In the genomic region with DNA sequence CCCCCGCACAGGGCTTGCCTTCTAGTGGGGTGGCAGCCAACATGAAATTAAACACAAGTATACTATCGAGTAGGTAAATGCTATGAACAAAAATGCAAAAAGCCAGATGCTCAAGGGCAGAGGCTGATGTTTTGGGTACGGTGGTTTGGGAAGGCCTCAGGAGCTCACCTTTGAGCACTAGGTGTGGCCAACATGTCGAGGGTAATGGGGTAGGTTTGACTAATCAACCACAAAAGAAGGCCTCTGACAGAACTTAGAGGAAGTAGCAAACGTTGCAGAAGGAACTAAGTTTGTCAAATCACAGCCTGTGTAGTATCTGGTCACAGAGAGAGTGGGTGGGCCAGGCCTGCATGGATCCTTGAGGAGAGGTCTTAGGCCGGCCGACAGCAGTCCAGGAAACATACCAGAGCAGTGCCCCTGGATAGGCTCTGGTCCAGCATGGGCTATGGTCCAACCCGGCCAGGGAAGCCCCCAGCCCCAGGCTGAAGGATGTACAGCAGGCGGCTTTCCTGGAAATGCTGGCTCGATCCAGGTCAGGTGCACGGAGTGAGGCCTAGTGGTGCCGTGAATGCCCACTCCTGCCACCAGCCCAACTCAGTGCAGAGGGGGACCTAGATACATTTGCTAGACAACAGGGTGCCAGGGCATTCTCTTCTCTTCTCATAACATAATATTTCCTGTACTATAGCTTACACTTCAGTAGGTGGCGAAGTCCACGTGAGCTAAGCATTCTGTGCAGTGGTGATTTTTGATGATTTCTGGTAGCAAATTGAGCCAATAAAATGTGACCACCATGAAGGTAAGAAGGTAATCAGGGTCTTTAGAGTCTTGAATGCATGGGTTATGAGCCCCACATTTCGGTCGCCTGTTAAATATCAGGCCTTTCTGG, we compare ENCODE assay signal across 1 cellular context.
TF ChIP-seq lines count a peak whose summit lies in the region.

No MANE protein-coding gene starts in this region.

TF ChIP-seq in GM23338, 12 proteins besides CTCF, POLR2A, EP300 and RAD21 (continued from another document):
- TF ChIP-seq, protein P1, sequence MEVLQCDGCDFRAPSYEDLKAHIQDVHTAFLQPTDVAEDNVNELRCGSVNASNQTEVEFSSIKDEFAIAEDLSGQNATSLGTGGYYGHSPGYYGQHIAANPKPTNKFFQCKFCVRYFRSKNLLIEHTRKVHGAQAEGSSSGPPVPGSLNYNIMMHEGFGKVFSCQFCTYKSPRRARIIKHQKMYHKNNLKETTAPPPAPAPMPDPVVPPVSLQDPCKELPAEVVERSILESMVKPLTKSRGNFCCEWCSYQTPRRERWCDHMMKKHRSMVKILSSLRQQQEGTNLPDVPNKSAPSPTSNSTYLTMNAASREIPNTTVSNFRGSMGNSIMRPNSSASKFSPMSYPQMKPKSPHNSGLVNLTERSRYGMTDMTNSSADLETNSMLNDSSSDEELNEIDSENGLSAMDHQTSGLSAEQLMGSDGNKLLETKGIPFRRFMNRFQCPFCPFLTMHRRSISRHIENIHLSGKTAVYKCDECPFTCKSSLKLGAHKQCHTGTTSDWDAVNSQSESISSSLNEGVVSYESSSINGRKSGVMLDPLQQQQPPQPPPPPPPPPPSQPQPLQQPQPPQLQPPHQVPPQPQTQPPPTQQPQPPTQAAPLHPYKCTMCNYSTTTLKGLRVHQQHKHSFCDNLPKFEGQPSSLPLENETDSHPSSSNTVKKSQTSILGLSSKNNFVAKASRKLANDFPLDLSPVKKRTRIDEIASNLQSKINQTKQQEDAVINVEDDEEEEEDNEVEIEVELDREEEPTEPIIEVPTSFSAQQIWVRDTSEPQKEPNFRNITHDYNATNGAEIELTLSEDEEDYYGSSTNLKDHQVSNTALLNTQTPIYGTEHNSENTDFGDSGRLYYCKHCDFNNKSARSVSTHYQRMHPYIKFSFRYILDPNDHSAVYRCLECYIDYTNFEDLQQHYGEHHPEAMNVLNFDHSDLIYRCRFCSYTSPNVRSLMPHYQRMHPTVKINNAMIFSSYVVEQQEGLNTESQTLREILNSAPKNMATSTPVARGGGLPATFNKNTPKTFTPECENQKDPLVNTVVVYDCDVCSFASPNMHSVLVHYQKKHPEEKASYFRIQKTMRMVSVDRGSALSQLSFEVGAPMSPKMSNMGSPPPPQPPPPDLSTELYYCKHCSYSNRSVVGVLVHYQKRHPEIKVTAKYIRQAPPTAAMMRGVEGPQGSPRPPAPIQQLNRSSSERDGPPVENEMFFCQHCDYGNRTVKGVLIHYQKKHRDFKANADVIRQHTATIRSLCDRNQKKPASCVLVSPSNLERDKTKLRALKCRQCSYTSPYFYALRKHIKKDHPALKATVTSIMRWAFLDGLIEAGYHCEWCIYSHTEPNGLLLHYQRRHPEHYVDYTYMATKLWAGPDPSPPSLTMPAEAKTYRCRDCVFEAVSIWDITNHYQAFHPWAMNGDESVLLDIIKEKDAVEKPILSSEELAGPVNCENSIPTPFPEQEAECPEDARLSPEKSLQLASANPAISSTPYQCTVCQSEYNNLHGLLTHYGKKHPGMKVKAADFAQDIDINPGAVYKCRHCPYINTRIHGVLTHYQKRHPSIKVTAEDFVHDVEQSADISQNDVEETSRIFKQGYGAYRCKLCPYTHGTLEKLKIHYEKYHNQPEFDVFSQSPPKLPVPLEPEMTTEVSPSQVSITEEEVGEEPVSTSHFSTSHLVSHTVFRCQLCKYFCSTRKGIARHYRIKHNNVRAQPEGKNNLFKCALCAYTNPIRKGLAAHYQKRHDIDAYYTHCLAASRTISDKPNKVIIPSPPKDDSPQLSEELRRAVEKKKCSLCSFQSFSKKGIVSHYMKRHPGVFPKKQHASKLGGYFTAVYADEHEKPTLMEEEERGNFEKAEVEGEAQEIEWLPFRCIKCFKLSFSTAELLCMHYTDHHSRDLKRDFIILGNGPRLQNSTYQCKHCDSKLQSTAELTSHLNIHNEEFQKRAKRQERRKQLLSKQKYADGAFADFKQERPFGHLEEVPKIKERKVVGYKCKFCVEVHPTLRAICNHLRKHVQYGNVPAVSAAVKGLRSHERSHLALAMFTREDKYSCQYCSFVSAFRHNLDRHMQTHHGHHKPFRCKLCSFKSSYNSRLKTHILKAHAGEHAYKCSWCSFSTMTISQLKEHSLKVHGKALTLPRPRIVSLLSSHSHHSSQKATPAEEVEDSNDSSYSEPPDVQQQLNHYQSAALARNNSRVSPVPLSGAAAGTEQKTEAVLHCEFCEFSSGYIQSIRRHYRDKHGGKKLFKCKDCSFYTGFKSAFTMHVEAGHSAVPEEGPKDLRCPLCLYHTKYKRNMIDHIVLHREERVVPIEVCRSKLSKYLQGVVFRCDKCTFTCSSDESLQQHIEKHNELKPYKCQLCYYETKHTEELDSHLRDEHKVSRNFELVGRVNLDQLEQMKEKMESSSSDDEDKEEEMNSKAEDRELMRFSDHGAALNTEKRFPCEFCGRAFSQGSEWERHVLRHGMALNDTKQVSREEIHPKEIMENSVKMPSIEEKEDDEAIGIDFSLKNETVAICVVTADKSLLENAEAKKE (CRISPR knock-in tag; IDR thresholded peaks at IDR 0.05), result no peak
- TF ChIP-seq ETS1 (IDR thresholded peaks at IDR 0.05) (no peak), EZH2phosphoT487 (IDR thresholded peaks at IDR 0.05; ENCODE audit: unreplicated experiment) (no peak)
